Comparison of ENCODE assay signal across 13 cellular contexts in the genomic region with DNA sequence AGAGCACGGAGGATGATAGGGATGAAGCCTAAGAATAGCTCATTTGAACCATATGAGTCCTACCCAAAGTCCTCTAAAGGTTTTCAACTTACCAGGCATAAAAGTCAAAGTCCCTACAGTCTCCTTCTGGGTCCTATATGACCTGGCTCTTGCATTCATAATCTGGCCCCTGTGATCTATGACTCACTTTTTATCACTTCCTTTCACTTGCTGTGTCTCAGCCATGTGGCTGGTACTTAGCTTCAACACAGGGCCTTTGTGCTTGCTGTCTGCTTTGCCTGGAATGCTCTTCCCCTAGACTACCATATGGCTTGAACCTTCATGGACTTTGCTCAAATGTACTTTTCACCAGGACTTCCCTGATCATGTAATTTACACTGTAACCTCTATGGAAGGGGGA.
DNase-seq lines count a peak whose midpoint lies in the region; ATAC-seq and TF ChIP-seq lines count a peak whose summit lies in the region.
"Had no signal": no experiment of that assay in that cellular context is flagged by ENCODE, and none has a peak within 500 bp of the region (broad histone marks: within the 10 kb centered on the region; RNA-seq: fewer than 3 reads in every experiment).

No MANE protein-coding gene starts in this region.

- H3K27ac ChIP-seq in upper lobe of left lung (no peak overlapping the region), WERI-Rb-1 (no peak overlapping the region)
- H3K27ac ChIP-seq: VCaP had no signal

- H3K27me3 ChIP-seq in upper lobe of left lung (no peaks in the 10 kb centered on the region), WERI-Rb-1 (ENCODE audit: insufficient read depth, low read depth, severe bottlenecking) (no peaks in the 10 kb centered on the region)

- TF ChIP-seq EP300 in upper lobe of left lung (IDR thresholded peaks at IDR 0.05), result no peak

- ATAC-seq in upper lobe of left lung (ENCODE audit: low FRiP score in 2 of 2), result no peak
- no peak for ATAC-seq in GM19467 (IDR thresholded peaks at IDR 0.05; ENCODE audit: unreplicated experiment)
- ATAC-seq: stimulated activated memory B cell treated with anti-CD40 and anti-IgM and Interleukin-4, amounts not matched to agents 10 μg/mL and 1 μg/mL and 100 μg/mL, for 72 hours had no signal

- 29 to 55% methylated on average over 1 of the region's 1 CpG for WGBS in upper lobe of left lung, 2 donors

- no peaks in the 10 kb centered on the region for H3K4me1 ChIP-seq in upper lobe of left lung

- H3K9me3 ChIP-seq in upper lobe of left lung (no peaks in the 10 kb centered on the region), WERI-Rb-1 (ENCODE audit: severe bottlenecking) (no peaks in the 10 kb centered on the region)

- TF ChIP-seq POLR2A in upper lobe of left lung (IDR thresholded peaks at IDR 0.05), result no peak

- H3K4me3 ChIP-seq in fibroblast of pulmonary artery (replicated peaks; ENCODE audit: low read depth, low read length), result no peak overlapping the region
- no peak overlapping the region for H3K4me3 ChIP-seq in upper lobe of left lung
- no peak overlapping the region for H3K4me3 ChIP-seq in WERI-Rb-1 (ENCODE audit: low read depth, low read length)

- TF ChIP-seq CTCF in fibroblast of pulmonary artery (IDR thresholded peaks at IDR 0.05; ENCODE audit: low read length, missing control alignments) (no peak), upper lobe of left lung (IDR thresholded peaks at IDR 0.05) (no peak), WERI-Rb-1 (IDR thresholded peaks at IDR 0.05; ENCODE audit: low read depth, low read length) (no peak)

- in situ Hi-C loops in ACHN (cut with HindIII; ENCODE audit: low pct_ligation_motif_present, low pct_unique_long_range_greater_than_20kb, low sequenced_read_pairs), result no loop called here

- DNase-seq in ACHN (peak; percentile 32), HPDE6-E6E7 (ENCODE audit: extremely low spot score) (peak; percentile 1), SW480 (ENCODE audit: low spot score) (peak; percentile 59), fibroblast of pulmonary artery (ENCODE audit: low read depth) (peak; percentile 43), upper lobe of left lung (no peak), 8988T (no peak), WERI-Rb-1 (no peak)
- DNase-seq: activated T-cell treated with anti-CD3 and anti-CD28 coated beads, Interleukin-2, amount 50 U/mL, for 24 hours; NCI-H2227 treated with DMSO at 0.1 percent for 48 hours; stimulated activated CD4-positive, alpha-beta T cell treated with anti-CD3 and anti-CD28 coated beads, Interleukin-2, amount 100 ng/mL, for 24 hours had no signal

- H3K36me3 ChIP-seq in upper lobe of left lung (no peaks in the 10 kb centered on the region), WERI-Rb-1 (no peaks in the 10 kb centered on the region)

Comparison
In these comparisons a context has a peak if more than half of its experiments do, and no peak if none do; other contexts are left out.
1. DNase-seq: peak in ACHN (single experiment), HPDE6-E6E7 (single experiment), SW480 (single experiment) and fibroblast of pulmonary artery (single experiment); none in upper lobe of left lung (0 of 2), 8988T (single experiment) and WERI-Rb-1 (single experiment).